8 cellular contexts compared by ENCODE assay signal in genomic region chrX:39730671-39731389, GRCh38.
A peak's percentile ranks its signal among the peaks of the same experiment; 100 is the strongest.
DNase-seq lines count a peak whose midpoint lies in the region; ATAC-seq and TF ChIP-seq lines count a peak whose summit lies in the region.

No MANE protein-coding gene starts in this region.

- H3K27ac ChIP-seq in CD4-positive, alpha-beta T cell (ENCODE audit: low read depth, low read length) = no peak overlapping the region
- H3K27ac ChIP-seq in ovary = no peak overlapping the region
- no peak overlapping the region for H3K27ac ChIP-seq in upper lobe of right lung

- peak; percentile 84 for ATAC-seq in CD4-positive, alpha-beta T cell (ENCODE audit: poor library complexity)
- ATAC-seq in upper lobe of right lung = peak; percentile 81
- no peak for ATAC-seq in HG03521 (IDR thresholded peaks at IDR 0.05; ENCODE audit: unreplicated experiment)

- no peaks in the 10 kb centered on the region for H3K27me3 ChIP-seq in CD4-positive, alpha-beta T cell (ENCODE audit: control insufficient read depth, insufficient read depth, low read length)
- no peaks in the 10 kb centered on the region for H3K27me3 ChIP-seq in ovary
- H3K27me3 ChIP-seq in upper lobe of right lung = no peaks in the 10 kb centered on the region

- no peaks in the 10 kb centered on the region for H3K9me3 Mint-ChIP-seq in CD4-positive, alpha-beta T cell
- H3K9me3 Mint-ChIP-seq in activated naive CD4-positive, alpha-beta T cell treated with anti-CD3 and anti-CD28 coated beads for 36 hours = no peaks in the 10 kb centered on the region

- H3K27ac Mint-ChIP-seq in CD4-positive, alpha-beta T cell = peak overlapping the region; percentile 11
- H3K27ac Mint-ChIP-seq in activated naive CD4-positive, alpha-beta T cell treated with anti-CD3 and anti-CD28 coated beads for 36 hours = no peak overlapping the region

- H3K27me3 Mint-ChIP-seq in CD4-positive, alpha-beta T cell = no peaks in the 10 kb centered on the region
- no peaks in the 10 kb centered on the region for H3K27me3 Mint-ChIP-seq in activated naive CD4-positive, alpha-beta T cell treated with anti-CD3 and anti-CD28 coated beads for 36 hours (ENCODE audit: low read depth)

- intact Hi-C loops in CD4-positive, alpha-beta T cell (cut with DNase I, micrococcal nuclease) = loop anchor here (2.0 to 10.0 kb wide), 7 partner anchors 44 to 742 kb away; no protein-coding TSS in a partner anchor
- intact Hi-C loops in activated naive CD4-positive, alpha-beta T cell treated with anti-CD3 and anti-CD28 coated beads for 36 hours (cut with micrococcal nuclease) = loop anchor here (2.0 to 10.0 kb wide), 6 partner anchors 81 to 742 kb away; no protein-coding TSS in a partner anchor
- intact Hi-C loops in head of caudate nucleus (cut with DNase I) = loop anchor here (5.0 kb wide), 1 partner anchor 281 kb away; no protein-coding TSS in a partner anchor
- intact Hi-C loops in ovary (cut with DNase I) = loop anchor here in 2 of 4 donors (5.0 to 10.0 kb wide), 2 partner anchors 361 to 424 kb away; no protein-coding TSS in a partner anchor
- intact Hi-C loops in upper lobe of right lung (cut with DNase I) = no loop called here

- peak; percentile 55 for TF ChIP-seq CTCF in CD4-positive, alpha-beta T cell (IDR thresholded peaks at IDR 0.05)
- peak; percentile 60 for TF ChIP-seq CTCF in HFF-Myc (IDR thresholded peaks at IDR 0.05; ENCODE audit: low read depth, low read length, missing control alignments)
- peak in 2 of 3 donors; percentile 32 to 59 for TF ChIP-seq CTCF in ovary (IDR thresholded peaks at IDR 0.05)
- peak; percentile 51 for TF ChIP-seq CTCF in upper lobe of right lung (IDR thresholded peaks at IDR 0.05)

- H3K4me1 Mint-ChIP-seq in CD4-positive, alpha-beta T cell (ENCODE audit: low read depth) = peaks cover 7% of the 10 kb centered on the region
- peaks cover 17% of the 10 kb centered on the region for H3K4me1 Mint-ChIP-seq in activated naive CD4-positive, alpha-beta T cell treated with anti-CD3 and anti-CD28 coated beads for 36 hours (ENCODE audit: low read depth)

- H3K36me3 ChIP-seq in ovary = no peaks in the 10 kb centered on the region
- no peaks in the 10 kb centered on the region for H3K36me3 ChIP-seq in upper lobe of right lung

- no peaks in the 10 kb centered on the region for H3K36me3 Mint-ChIP-seq in CD4-positive, alpha-beta T cell (ENCODE audit: low read depth)
- H3K36me3 Mint-ChIP-seq in activated naive CD4-positive, alpha-beta T cell treated with anti-CD3 and anti-CD28 coated beads for 36 hours (ENCODE audit: low read depth) = no peaks in the 10 kb centered on the region

- peak; percentile 25 to 59 (median 46) for DNase-seq in CD4-positive, alpha-beta T cell
- DNase-seq in HFF-Myc (ENCODE audit: extremely low read depth, low read depth) (peak; percentile 37), SHP77 (lab: John Stamatoyannopoulos, UW) (peak; percentile 60 to 66), head of caudate nucleus (peak; percentile 40 to 84 (median 63)), ovary (peak; percentile 72 to 82 (median 75)), upper lobe of right lung (peak; percentile 65)
- DNase-seq in activated naive CD4-positive, alpha-beta T cell treated with anti-CD3 and anti-CD28 coated beads for 36 hours = peak; percentile 75

- H3K4me3 ChIP-seq in HFF-Myc (replicated peaks; ENCODE audit: low read depth, low read length) (no peak overlapping the region), ovary (no peak overlapping the region), upper lobe of right lung (no peak overlapping the region)

- POLR2A ChIA-PET in CD4-positive, alpha-beta T cell (lab: Charles Lee) = interaction anchor here (0.6 to 1.8 kb wide), 3 partner anchors 43 to 536 kb away, joined by 3 to 8 read pairs (median 4); no protein-coding TSS in a partner anchor

- 26 to 29% (median 27%) methylated on average over 21 of the region's 21 CpGs for WGBS in ovary, 3 donors

- no peak for TF ChIP-seq EP300 in ovary (IDR thresholded peaks at IDR 0.05)

- CTCF ChIA-PET in CD4-positive, alpha-beta T cell (lab: Charles Lee) = interaction anchor here (0.6 to 1.1 kb wide), 4 partner anchors 124 to 963 kb away, joined by 3 to 8 read pairs (median 3); no protein-coding TSS in a partner anchor
- CTCF ChIA-PET in activated naive CD4-positive, alpha-beta T cell treated with anti-CD3 and anti-CD28 coated beads for 36 hours (lab: Charles Lee) = interaction anchor here (0.5 to 1.6 kb wide), 8 partner anchors 36 to 536 kb away, joined by 3 to 7 read pairs (median 4); no protein-coding TSS in a partner anchor

- no peaks in the 10 kb centered on the region for H3K9me3 ChIP-seq in CD4-positive, alpha-beta T cell (ENCODE audit: control insufficient read depth, low read length)
- H3K9me3 ChIP-seq in ovary (no peaks in the 10 kb centered on the region), upper lobe of right lung (no peaks in the 10 kb centered on the region)

- peak overlapping the region; percentile 55 for H3K4me3 Mint-ChIP-seq in CD4-positive, alpha-beta T cell
- peak overlapping the region; percentile 45 for H3K4me3 Mint-ChIP-seq in activated naive CD4-positive, alpha-beta T cell treated with anti-CD3 and anti-CD28 coated beads for 36 hours

- H3K4me1 ChIP-seq in ovary (ENCODE audit: insufficient read depth) = peaks cover 2% of the 10 kb centered on the region
- peaks cover 3% of the 10 kb centered on the region for H3K4me1 ChIP-seq in upper lobe of right lung

- no peak for TF ChIP-seq POLR2A in ovary (IDR thresholded peaks at IDR 0.05)
